ENCODE assay signal across 8 cellular contexts in the genomic region with DNA sequence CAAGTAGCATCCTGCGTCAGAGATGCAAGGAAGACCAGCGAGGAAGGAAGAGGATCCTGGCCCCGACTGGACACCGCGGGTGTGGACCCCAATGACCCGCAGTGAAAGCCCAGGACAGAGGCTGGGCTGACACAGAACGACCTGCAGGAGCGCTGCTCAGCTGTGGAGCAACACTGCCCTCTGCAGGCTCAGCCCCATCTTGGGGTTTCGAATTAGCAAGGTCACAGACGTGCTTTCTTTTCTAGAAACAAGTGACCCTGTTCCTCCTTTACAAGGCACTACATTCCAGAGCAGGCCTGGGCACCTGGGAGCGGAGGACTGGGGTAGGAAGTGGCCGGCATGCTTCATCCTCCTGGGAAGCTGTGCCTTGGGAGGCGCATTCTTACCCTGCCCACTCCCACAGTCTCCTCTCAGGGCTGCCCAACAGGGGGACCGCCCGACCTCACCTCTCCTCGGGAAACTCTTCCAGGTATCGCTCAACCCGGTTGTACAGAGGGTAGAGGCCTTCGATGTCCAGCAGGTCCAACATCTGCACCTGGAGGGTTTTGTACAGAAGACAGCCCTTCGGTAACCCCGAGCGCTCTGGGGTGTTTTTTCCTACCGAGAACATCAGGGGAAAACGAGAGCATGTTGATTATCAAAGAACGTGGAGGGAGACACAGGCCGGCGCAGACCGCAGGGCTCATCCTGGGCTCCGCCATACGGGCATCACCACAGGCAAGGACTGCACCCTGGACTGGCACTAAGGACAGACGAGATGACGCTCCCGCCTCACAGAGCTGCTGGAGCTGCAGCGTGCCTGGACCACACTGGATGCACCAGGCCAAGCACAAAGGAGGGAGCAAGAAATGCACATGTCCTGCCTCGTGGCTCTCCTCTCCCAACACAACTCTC. TPM values are rescaled to one million over a fixed set of nuclear protein-coding genes. Genes with fewer than 3 reads are reported as not detected.
DNase-seq lines count a peak whose midpoint lies in the region; ATAC-seq and TF ChIP-seq lines count a peak whose summit lies in the region.

No MANE protein-coding gene starts in this region.

- TF ChIP-seq CTCF in LNCAP (IDR thresholded peaks at IDR 0.05): peak; percentile 95
- peak; percentile 98 for TF ChIP-seq CTCF in retinal pigment epithelial cell (conservative IDR thresholded peaks at IDR 0.05; ENCODE audit: low read depth, low read length)

- H3K27me3 Mint-ChIP-seq in T-helper 2 cell treated with Interferon-gamma antibody and Interleukin-4, amounts not matched to agents 5 μg/mL and 100 μg/mL, for 36 hours (ENCODE audit: low read depth): no peaks in the 10 kb centered on the region

- H3K4me1 Mint-ChIP-seq in T-helper 2 cell treated with Interferon-gamma antibody and Interleukin-4, amounts not matched to agents 5 μg/mL and 100 μg/mL, for 36 hours (ENCODE audit: low read depth): peaks cover 5% of the 10 kb centered on the region

- H3K4me3 ChIP-seq in right cardiac atrium (ENCODE audit: low read length) (no peak overlapping the region), retinal pigment epithelial cell (ENCODE audit: low read length) (no peak overlapping the region)

- DNase-seq in NCI-H2107 treated with DMSO at 0.1 percent for 48 hours (lab: John Stamatoyannopoulos, UW; ENCODE audit: unreplicated experiment) (peak; percentile 6), NCI-H2107 (lab: John Stamatoyannopoulos, UW) (no peak), amygdala (lab: John Stamatoyannopoulos, UW) (peak in 40 of 56 donors; percentile 6 to 76 (median 42)), right cardiac atrium (peak; percentile 78 to 93 (median 92)), retinal pigment epithelial cell (ENCODE audit: low read depth) (no peak)
- peak; percentile 51 for DNase-seq in T-helper 2 cell treated with Interferon-gamma antibody and Interleukin-4, amounts not matched to agents 5 μg/mL and 100 μg/mL, for 36 hours (ENCODE audit: low spot score)

- no peak overlapping the region for H3K4me3 Mint-ChIP-seq in T-helper 2 cell treated with Interferon-gamma antibody and Interleukin-4, amounts not matched to agents 5 μg/mL and 100 μg/mL, for 36 hours

- H3K27me3 ChIP-seq in right cardiac atrium (ENCODE audit: control insufficient read depth, insufficient read depth): no peaks in the 10 kb centered on the region

- H3K27ac Mint-ChIP-seq in T-helper 2 cell treated with Interferon-gamma antibody and Interleukin-4, amounts not matched to agents 5 μg/mL and 100 μg/mL, for 36 hours: peak overlapping the region; percentile 5

- peaks cover 45% of the 10 kb centered on the region for H3K36me3 Mint-ChIP-seq in T-helper 2 cell treated with Interferon-gamma antibody and Interleukin-4, amounts not matched to agents 5 μg/mL and 100 μg/mL, for 36 hours (ENCODE audit: low read depth)

- no peaks in the 10 kb centered on the region for H3K9me3 Mint-ChIP-seq in T-helper 2 cell treated with Interferon-gamma antibody and Interleukin-4, amounts not matched to agents 5 μg/mL and 100 μg/mL, for 36 hours

- WGBS in right cardiac atrium: 62% methylated on average over 35 of the region's 35 CpGs

- H3K4me1 ChIP-seq in right cardiac atrium (ENCODE audit: control insufficient read depth, insufficient read depth, low read length): no peaks in the 10 kb centered on the region

- ATAC-seq in right cardiac atrium (peak; percentile 84 to 86), HG03460 (IDR thresholded peaks at IDR 0.05; ENCODE audit: unreplicated experiment) (no peak)

- intact Hi-C loops in right cardiac atrium (cut with DNase I): loop anchor here (5.0 to 10.0 kb wide), 4 partner anchors 290 to 500 kb away; a partner anchor contains a TSS

- no peak overlapping the region for H3K27ac ChIP-seq in right cardiac atrium (ENCODE audit: low read length)

- H3K9me3 ChIP-seq in right cardiac atrium (ENCODE audit: control insufficient read depth, low read length): no peaks in the 10 kb centered on the region

RNA-seq across cellular contexts. Expression of a gene that starts 35.0 kb away (rescaled TPM):
- total RNA-seq in right cardiac atrium: 10 to 100 TPM; 10.2 to 20.9 (median 11.6) TPM
- 8.6 TPM for polyA plus RNA-seq in right cardiac atrium

Comparison
In these comparisons a context has a peak if more than half of its experiments do, and no peak if none do; other contexts are left out.
1. DNase-seq: peak in NCI-H2107 treated with DMSO at 0.1 percent for 48 hours (single experiment), T-helper 2 cell treated with Interferon-gamma antibody and Interleukin-4, amounts not matched to agents 5 μg/mL and 100 μg/mL, for 36 hours (single experiment), amygdala (40 of 56) and right cardiac atrium (3 of 3); none in NCI-H2107 (single experiment) and retinal pigment epithelial cell (single experiment).